In genomic region chr3:10205461-10206165, GRCh38 we compare ENCODE assay signal across 10 cellular contexts. TPM values are rescaled to one million over a fixed set of nuclear protein-coding genes. Genes with fewer than 3 reads are reported as not detected.
DNase-seq lines count a peak whose midpoint lies in the region; ATAC-seq and TF ChIP-seq lines count a peak whose summit lies in the region.
"Had no signal": no experiment of that assay in that cellular context is flagged by ENCODE, and none has a peak within 500 bp of the region (broad histone marks: within the 10 kb centered on the region; RNA-seq: fewer than 3 reads in every experiment).

No MANE protein-coding gene starts in this region.

- H3K4me3 Mint-ChIP-seq in Calu3 (ENCODE audit: low read depth, unreplicated experiment) = peak overlapping the region; percentile 37

- TF ChIP-seq POLR2A in erythroblast (IDR thresholded peaks at IDR 0.05; ENCODE audit: low read length) = no peak

- DNase-seq in Calu3 (peak; percentile 76), RWPE1 (ENCODE audit: low spot score) (peak; percentile 76), fibroblast of gingiva (ENCODE audit: low read depth) (peak; percentile 92), renal cortical epithelial cell (ENCODE audit: low read depth) (peak; percentile 98), erythroblast (lab: John Stamatoyannopoulos, UW) (no peak)
- no peak for DNase-seq in NK-92 treated with Interleukin-12 subunit alpha and Interleukin-12 subunit beta, amount 100 ng/mL, for 24 hours (lab: John Stamatoyannopoulos, UW)
- DNase-seq: effector memory CD4-positive, alpha-beta T cell; stimulated activated CD4-positive, alpha-beta T cell treated with anti-CD3 and anti-CD28 coated beads, Interleukin-4, amount 100 ng/mL, for 24 hours had no signal

- intact Hi-C loops in Calu3 (cut with micrococcal nuclease; ENCODE audit: unreplicated experiment) = loop anchor here (1.0 to 2.0 kb wide), 2 partner anchors 19 to 36 kb away; no protein-coding TSS in a partner anchor

- H3K36me3 Mint-ChIP-seq in Calu3 (ENCODE audit: insufficient read depth, unreplicated experiment) = peaks cover 77% of the 10 kb centered on the region

- H3K4me1 Mint-ChIP-seq in Calu3 (ENCODE audit: low read depth, unreplicated experiment) = peaks cover 42% of the 10 kb centered on the region

- CTCF ChIA-PET in Calu3 (lab: Charles Lee) = interaction anchor here (0.5 to 3.8 kb wide), 5 partner anchors 14 to 321 kb away, joined by 3 to 24 read pairs (median 3); partner anchors contain the start of gene TATDN2
- CTCF ChIA-PET in RWPE1 (lab: Yijun Ruan, JAX) = no interaction called here

- H3K27me3 Mint-ChIP-seq in Calu3 (ENCODE audit: unreplicated experiment) = no peaks in the 10 kb centered on the region

- H3K27ac ChIP-seq in RWPE1 = peak overlapping the region; percentile 96

- H3K9me3 Mint-ChIP-seq in Calu3 (ENCODE audit: low read depth, unreplicated experiment) = no peaks in the 10 kb centered on the region

- H3K27ac Mint-ChIP-seq in Calu3 (ENCODE audit: unreplicated experiment) = peak overlapping the region; percentile 89

- POLR2A ChIA-PET in RWPE1 (lab: Yijun Ruan, JAX; ENCODE audit: low non-redundant PET) = interaction anchor here (0.7 kb wide), 1 partner anchor 15 kb away, joined by 3 read pairs; no protein-coding TSS in a partner anchor

- no peak for TF ChIP-seq CTCF in Calu3 (IDR thresholded peaks at IDR 0.05; ENCODE audit: unreplicated experiment)
- no peak for TF ChIP-seq CTCF in RWPE1 (conservative IDR thresholded peaks at IDR 0.05; ENCODE audit: low read depth)

- ATAC-seq in GM21717 (IDR thresholded peaks at IDR 0.05; ENCODE audit: unreplicated experiment) = no peak
- no peak for ATAC-seq in GM21526 (IDR thresholded peaks at IDR 0.05; ENCODE audit: low FRiP score, unreplicated experiment)

- BruUV-seq in Calu3 (replicated peaks; lab: Mats Ljungman, UMichigan) = no TSS peak

RNA-seq across cellular contexts. Expression of gene IRAK2, which starts 40.9 kb away (rescaled TPM):
- 25.5 and 31.6 TPM in 2 replicates for total RNA-seq in Calu3 (2022)
- total RNA-seq in renal cortical epithelial cell = 13.7 and 56.6 TPM in 2 replicates

RNA-seq across cellular contexts. Expression of gene TATDN2, which starts 42.6 kb away (rescaled TPM):
- 34.2 and 34.3 TPM in 2 replicates for total RNA-seq in Calu3 (2022)
- 12.2 and 18.8 TPM in 2 replicates for total RNA-seq in renal cortical epithelial cell

Comparison
In these comparisons a context has a peak if more than half of its experiments do, and no peak if none do; other contexts are left out.
1. DNase-seq: peak in Calu3 (single experiment), RWPE1 (single experiment), fibroblast of gingiva (single experiment) and renal cortical epithelial cell (single experiment); none in erythroblast (0 of 2) and NK-92 treated with Interleukin-12 subunit alpha and Interleukin-12 subunit beta, amount 100 ng/mL, for 24 hours (single experiment).